ENCODE assay signal across 7 cellular contexts in the genomic region with DNA sequence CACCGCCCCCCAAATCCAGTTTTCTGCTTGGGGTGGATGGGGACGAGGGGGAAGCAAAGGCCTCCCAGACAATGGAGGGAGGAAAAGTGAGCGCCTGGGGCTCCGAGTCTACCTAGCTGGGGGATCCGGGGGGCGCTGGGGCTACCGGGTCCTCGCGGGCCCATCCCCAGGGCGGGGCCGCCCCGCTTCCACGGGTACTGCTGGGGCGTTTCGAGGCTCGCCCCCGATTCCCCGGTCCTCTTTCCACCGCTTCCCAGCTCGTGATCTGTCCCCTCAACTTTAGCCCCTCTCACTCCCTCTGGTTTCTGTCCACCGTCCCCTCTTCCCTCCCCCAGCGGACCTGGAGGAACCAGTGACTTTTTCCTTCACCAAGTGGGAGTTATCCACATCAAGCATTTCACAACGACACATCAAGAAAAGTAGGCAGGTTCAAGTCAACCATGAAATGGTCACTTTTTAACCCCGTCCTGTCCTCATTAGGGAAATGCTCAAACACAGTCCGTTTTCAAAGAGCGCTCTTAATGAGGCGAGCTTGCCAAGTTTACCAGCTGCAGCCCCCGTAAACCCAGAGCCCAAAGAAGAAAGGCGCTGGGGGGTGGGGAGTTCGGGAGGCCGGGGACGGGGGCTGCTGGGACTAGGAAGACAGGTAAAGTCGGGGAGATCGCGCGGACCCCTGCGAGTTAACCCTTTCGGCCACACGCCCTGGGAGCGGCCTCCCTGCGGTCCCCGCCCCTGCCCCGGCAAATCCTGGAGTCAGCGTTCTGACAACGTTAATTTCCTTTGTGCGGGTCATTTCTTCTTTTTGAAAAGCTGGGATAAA. TPM values are rescaled to one million over a fixed set of nuclear protein-coding genes. Genes with fewer than 3 reads are reported as not detected.
DNase-seq lines count a peak whose midpoint lies in the region; ATAC-seq, FAIRE-seq and TF ChIP-seq lines count a peak whose summit lies in the region.

No MANE protein-coding gene starts in this region.

- DNase-seq in GM19239 (ENCODE audit: insufficient read length, low spot score), result peak; percentile 6
- peak; percentile 20 to 54 for DNase-seq in NCI-H526 (lab: John Stamatoyannopoulos, UW)
- peak; percentile 63 for DNase-seq in choroid plexus epithelial cell (ENCODE audit: low read depth)
- peak; percentile 55 for DNase-seq in left lobe of liver (ENCODE audit: low spot score)
- DNase-seq in suprapubic skin (ENCODE audit: low spot score in 2 of 2), result peak in 1 of 2 donors; percentile 79

- no peak for TF ChIP-seq CTCF in choroid plexus epithelial cell (conservative IDR thresholded peaks at IDR 0.05; ENCODE audit: low read depth, low read length)
- TF ChIP-seq CTCF in suprapubic skin (IDR thresholded peaks at IDR 0.05), result no peak

- H3K4me3 ChIP-seq in choroid plexus epithelial cell (ENCODE audit: low read depth, low read length) (peak overlapping the region; percentile 83), suprapubic skin (peak overlapping the region; percentile 71)

- peak; percentile 2 for ATAC-seq in left lobe of liver
- no peak for ATAC-seq in HG02852 (IDR thresholded peaks at IDR 0.05; ENCODE audit: unreplicated experiment)
- ATAC-seq in HG03520 (IDR thresholded peaks at IDR 0.05; ENCODE audit: unreplicated experiment), result no peak

- peak; percentile 62 for FAIRE-seq in GM19239 (lab: Jason Lieb, UNC)

- H3K27me3 ChIP-seq in suprapubic skin, result no peaks in the 10 kb centered on the region

- H3K4me1 ChIP-seq in suprapubic skin, result peaks cover 55% of the 10 kb centered on the region

- no peak for TF ChIP-seq POLR2A in suprapubic skin (IDR thresholded peaks at IDR 0.05)

- TF ChIP-seq EP300 in suprapubic skin (IDR thresholded peaks at IDR 0.05), result no peak

- peak overlapping the region; percentile 98 for H3K27ac ChIP-seq in suprapubic skin

- 3% methylated on average over 41 of the region's 46 CpGs for WGBS in suprapubic skin

- H3K36me3 ChIP-seq in suprapubic skin, result no peaks in the 10 kb centered on the region

- no peaks in the 10 kb centered on the region for H3K9me3 ChIP-seq in suprapubic skin

RNA-seq across cellular contexts. Expression of gene NFIB, which starts 2.0 kb away (rescaled TPM):
- total RNA-seq in left lobe of liver (38.4 TPM), suprapubic skin (100 to 1,000 TPM in 2 of 4 donors, 10 to 100 TPM in 2; 90.4 to 204 (median 112) TPM)
